In the genomic region with DNA sequence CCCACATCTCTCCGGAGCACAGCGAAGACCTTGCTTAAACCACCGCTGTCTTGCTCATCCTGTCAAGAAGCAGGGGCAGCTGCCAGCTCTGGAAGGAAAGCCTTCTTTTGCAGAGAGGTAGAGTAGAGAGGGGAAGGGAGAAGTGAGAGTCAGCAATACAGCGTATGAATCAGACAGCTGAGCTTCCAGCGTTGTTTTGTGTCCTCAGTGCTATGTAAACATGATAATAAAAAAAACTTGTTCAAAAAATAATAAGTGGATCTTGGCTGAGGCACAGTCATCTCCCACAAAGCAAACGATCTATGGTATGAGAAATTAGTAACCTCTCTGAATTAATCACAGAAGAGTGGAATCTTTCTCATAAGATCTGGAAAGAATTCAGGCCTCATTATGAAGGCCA, we compare ENCODE assay signal across 11 cellular contexts. TPM values are rescaled to one million over a fixed set of nuclear protein-coding genes. Genes with fewer than 3 reads are reported as not detected.
DNase-seq lines count a peak whose midpoint lies in the region; ATAC-seq, FAIRE-seq and TF ChIP-seq lines count a peak whose summit lies in the region.
"Had no signal": no experiment of that assay in that cellular context is flagged by ENCODE, and none has a peak within 500 bp of the region (broad histone marks: within the 10 kb centered on the region; RNA-seq: fewer than 3 reads in every experiment).

No MANE protein-coding gene starts in this region.

- H3K4me1 Mint-ChIP-seq in activated CD4-positive, alpha-beta memory T cell treated with anti-CD3 and anti-CD28 coated beads for 36 hours (ENCODE audit: low read depth) = peaks cover 4% of the 10 kb centered on the region

- 41 to 55% (median 50%) methylated on average over 6 of the region's 6 CpGs for WGBS in small intestine, 3 donors
- WGBS in lower leg skin, 2 donors = 34 to 46% methylated on average over 6 of the region's 6 CpGs

- no peaks in the 10 kb centered on the region for H3K9me3 Mint-ChIP-seq in activated CD4-positive, alpha-beta memory T cell treated with anti-CD3 and anti-CD28 coated beads for 36 hours

- no peaks in the 10 kb centered on the region for H3K36me3 Mint-ChIP-seq in activated CD4-positive, alpha-beta memory T cell treated with anti-CD3 and anti-CD28 coated beads for 36 hours

- no peak for TF ChIP-seq POLR2A in lower leg skin (IDR thresholded peaks at IDR 0.05)

- in situ Hi-C loops in ACHN (cut with HindIII; ENCODE audit: low pct_ligation_motif_present, low pct_unique_long_range_greater_than_20kb, low sequenced_read_pairs) = no loop called here

- CTCF ChIA-PET in activated CD4-positive, alpha-beta memory T cell treated with anti-CD3 and anti-CD28 coated beads for 36 hours (lab: Charles Lee) = no interaction called here

- POLR2A ChIA-PET in activated CD4-positive, alpha-beta memory T cell treated with anti-CD3 and anti-CD28 coated beads for 36 hours (lab: Charles Lee) = no interaction called here

- DNase-seq in DMS53 (lab: John Stamatoyannopoulos, UW) = peak; percentile 38
- no peak for DNase-seq in DMS53 treated with DMSO at 0.1 percent for 48 hours (lab: John Stamatoyannopoulos, UW; ENCODE audit: unreplicated experiment)
- peak; percentile 61 for DNase-seq in NAMALWA (ENCODE audit: low spot score)
- DNase-seq in small intestine = peak; percentile 20
- DNase-seq in lower leg skin (ENCODE audit: low spot score in 2 of 2) = no peak
- DNase-seq in activated CD4-positive, alpha-beta memory T cell treated with anti-CD3 and anti-CD28 coated beads for 36 hours = no peak
- no peak for DNase-seq in ACHN

- no peak for FAIRE-seq in small intestine (lab: Jason Lieb, UNC)

- H3K27ac ChIP-seq in small intestine (ENCODE audit: low read depth in 1 of 2, low read length in 1 of 2) = peak overlapping the region in 1 of 2 donors; percentile 45
- H3K27ac ChIP-seq: 22Rv1, parathyroid adenoma had no signal

- no peaks in the 10 kb centered on the region for H3K4me1 ChIP-seq in small intestine (ENCODE audit: control insufficient read depth in 2 of 2, insufficient read depth in 1 of 2, low read depth in 1 of 2, low read length in 1 of 2)
- H3K4me1 ChIP-seq: parathyroid adenoma had no signal

- TF ChIP-seq CTCF in lower leg skin (IDR thresholded peaks at IDR 0.05) = no peak

- peak; percentile 78 for ATAC-seq in esophagus mucosa

- H3K27me3 ChIP-seq in small intestine (ENCODE audit: control insufficient read depth in 2 of 2, insufficient read depth in 2 of 2, low read length in 2 of 2) = no peaks in the 10 kb centered on the region

- no peak overlapping the region for H3K4me3 Mint-ChIP-seq in activated CD4-positive, alpha-beta memory T cell treated with anti-CD3 and anti-CD28 coated beads for 36 hours

- H3K4me3 ChIP-seq in small intestine (ENCODE audit: low read depth in 1 of 2, low read length in 2 of 2) = no peak overlapping the region
- no peak overlapping the region for H3K4me3 ChIP-seq in lower leg skin (ENCODE audit: low read depth, poor library complexity, severe bottlenecking)

- H3K9me3 ChIP-seq in small intestine (ENCODE audit: control insufficient read depth, low read depth) = no peaks in the 10 kb centered on the region

- intact Hi-C loops in lower leg skin (cut with DNase I; ENCODE audit: low total_unique reads) = no loop called here
- intact Hi-C loops in activated CD4-positive, alpha-beta memory T cell treated with anti-CD3 and anti-CD28 coated beads for 36 hours (cut with micrococcal nuclease) = no loop called here

- H3K36me3 ChIP-seq in small intestine (ENCODE audit: control insufficient read depth in 2 of 2, insufficient read depth in 2 of 2, low read length in 2 of 2) = no peaks in the 10 kb centered on the region

- no peak overlapping the region for H3K27ac Mint-ChIP-seq in activated CD4-positive, alpha-beta memory T cell treated with anti-CD3 and anti-CD28 coated beads for 36 hours

- peaks cover 3% of the 10 kb centered on the region for H3K27me3 Mint-ChIP-seq in activated CD4-positive, alpha-beta memory T cell treated with anti-CD3 and anti-CD28 coated beads for 36 hours

RNA-seq across cellular contexts. Expression of a gene that starts 29.7 kb away (rescaled TPM):
- total RNA-seq in esophagus mucosa (6.1 TPM), lower leg skin (10 to 100 TPM; 17.6 to 29.8 (median 19.4) TPM)
- 1 to 10 TPM in 2 of 3 donors, under 1 TPM in 1; 0.45 to 8.5 (median 3.0) TPM for polyA plus RNA-seq in small intestine
- total RNA-seq in activated CD4-positive, alpha-beta memory T cell treated with anti-CD3 and anti-CD28 coated beads for 36 hours = under 1 TPM; 0.05 to 0.12 TPM
- total RNA-seq: T-helper 2 cell treated with Interferon-gamma antibody and Interleukin-4, amounts not matched to agents 100 ng/mL and 5 ng/mL, for 36 hours had no signal

Comparison
In these comparisons a context has a peak if more than half of its experiments do, and no peak if none do; other contexts are left out.
1. DNase-seq: peak in DMS53 (single experiment), NAMALWA (single experiment) and small intestine (single experiment); none in DMS53 treated with DMSO at 0.1 percent for 48 hours (single experiment), lower leg skin (0 of 2), activated CD4-positive, alpha-beta memory T cell treated with anti-CD3 and anti-CD28 coated beads for 36 hours (single experiment) and ACHN (single experiment).